In the genomic region with DNA sequence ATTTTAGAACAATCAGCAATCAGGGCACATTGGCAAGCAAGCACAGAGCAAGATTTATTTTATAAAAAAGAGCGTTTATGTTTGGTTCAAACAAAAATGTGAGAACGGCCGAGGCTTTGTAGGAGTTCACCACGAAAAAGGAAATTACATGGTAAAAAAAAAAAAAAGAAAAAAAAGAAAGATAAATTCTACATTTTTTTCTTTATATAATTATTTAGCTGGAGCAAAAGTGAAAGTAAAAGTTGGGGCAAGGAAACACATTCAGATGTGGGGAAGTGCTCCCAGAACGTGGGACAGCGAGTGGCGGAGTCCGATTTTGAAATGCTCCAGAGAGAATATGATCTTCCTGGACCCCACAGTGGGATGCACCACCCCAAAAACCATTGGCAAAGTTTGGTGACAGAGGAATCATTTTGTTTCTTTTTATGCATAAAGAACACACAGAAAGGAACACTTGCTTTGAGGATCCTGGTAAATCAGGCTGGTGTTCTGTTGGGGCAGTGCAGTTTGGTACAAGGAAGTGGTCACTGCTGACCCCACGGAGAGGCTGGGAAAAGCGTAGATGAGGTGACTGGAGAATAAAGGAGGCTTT, we compare ENCODE assay signal across 8 cellular contexts. TPM values are rescaled to one million over a fixed set of nuclear protein-coding genes. Genes with fewer than 3 reads are reported as not detected.
DNase-seq lines count a peak whose midpoint lies in the region; ATAC-seq and TF ChIP-seq lines count a peak whose summit lies in the region.

No MANE protein-coding gene starts in this region.

- peak overlapping the region; percentile 76 for H3K9ac ChIP-seq in iPS-20b (ENCODE audit: low read depth, low read length)
- H3K9ac ChIP-seq in subcutaneous abdominal adipose tissue (ENCODE audit: low read length in 5 of 5), result peak overlapping the region; percentile 33 to 79 (median 66)

- no peak overlapping the region for H3K27ac Mint-ChIP-seq in MCF 10A (ENCODE audit: low read depth, unreplicated experiment)
- peak overlapping the region; percentile 97 for H3K27ac Mint-ChIP-seq in activated naive CD8-positive, alpha-beta T cell

- H3K36me3 Mint-ChIP-seq in MCF 10A (ENCODE audit: insufficient read depth, unreplicated experiment), result no peaks in the 10 kb centered on the region
- no peaks in the 10 kb centered on the region for H3K36me3 Mint-ChIP-seq in activated naive CD8-positive, alpha-beta T cell

- ATAC-seq in GM21529 (IDR thresholded peaks at IDR 0.05; ENCODE audit: unreplicated experiment), result no peak

- H3K4me1 ChIP-seq in breast epithelium, result peaks cover 0 to 6% of the 10 kb centered on the region in 2 donors
- H3K4me1 ChIP-seq in iPS-20b (ENCODE audit: insufficient read depth, low read length), result no peaks in the 10 kb centered on the region
- peaks cover 0 to 23% (median 20%) of the 10 kb centered on the region in 5 donors for H3K4me1 ChIP-seq in subcutaneous abdominal adipose tissue (ENCODE audit: control insufficient read depth in 5 of 5, insufficient read depth in 5 of 5, low read length in 5 of 5)
- H3K4me1 ChIP-seq in A673 (ENCODE audit: insufficient read depth, low read length, poor library complexity, severe bottlenecking), result peaks cover 3% of the 10 kb centered on the region

- DNase-seq in breast epithelium (ENCODE audit: low spot score in 2 of 2) (no peak), MCF 10A (ENCODE audit: unreplicated experiment) (no peak), NCI-H524 (lab: John Stamatoyannopoulos, UW) (no peak), A673 (ENCODE audit: low spot score) (no peak)

- peaks cover 6% of the 10 kb centered on the region for H3K4me1 Mint-ChIP-seq in MCF 10A (ENCODE audit: insufficient read depth, unreplicated experiment)
- peaks cover 54% of the 10 kb centered on the region for H3K4me1 Mint-ChIP-seq in activated naive CD8-positive, alpha-beta T cell (ENCODE audit: low read depth)

- H3K27me3 Mint-ChIP-seq in MCF 10A (ENCODE audit: insufficient read depth, unreplicated experiment), result no peaks in the 10 kb centered on the region
- no peaks in the 10 kb centered on the region for H3K27me3 Mint-ChIP-seq in activated naive CD8-positive, alpha-beta T cell

- H3K9me3 ChIP-seq in breast epithelium (no peaks in the 10 kb centered on the region), iPS-20b (ENCODE audit: insufficient read depth, low read depth, low read length) (no peaks in the 10 kb centered on the region), subcutaneous abdominal adipose tissue (ENCODE audit: control insufficient read depth in 5 of 5, low read length in 5 of 5) (no peaks in the 10 kb centered on the region), A673 (ENCODE audit: low read depth, low read length, poor library complexity, severe bottlenecking) (no peaks in the 10 kb centered on the region)

- no peak overlapping the region for H3K4me3 Mint-ChIP-seq in MCF 10A (ENCODE audit: unreplicated experiment)
- H3K4me3 Mint-ChIP-seq in activated naive CD8-positive, alpha-beta T cell, result peak overlapping the region; percentile 93

- CTCF ChIA-PET in MCF 10A (lab: Yijun Ruan, JAX) (interaction anchor here (4.1 kb wide), 1 partner anchor 8 kb away, joined by 25 read pairs; no protein-coding TSS in a partner anchor), A673 (lab: Charles Lee) (interaction anchor here (0.7 kb wide), 1 partner anchor 20 kb away, joined by 5 read pairs; no protein-coding TSS in a partner anchor)

- POLR2A ChIA-PET in MCF 10A (lab: Yijun Ruan, JAX) (no interaction called here), A673 (lab: Charles Lee; ENCODE audit: low non-redundant PET) (no interaction called here)

- H3K27ac ChIP-seq in breast epithelium (peak overlapping the region; percentile 23 to 48), iPS-20b (ENCODE audit: low read length) (no peak overlapping the region), subcutaneous abdominal adipose tissue (ENCODE audit: low read depth, low read length) (peak overlapping the region; percentile 29), A673 (ENCODE audit: low read depth, low read length, poor library complexity, severe bottlenecking) (no peak overlapping the region)

- H3K9me3 Mint-ChIP-seq in MCF 10A (ENCODE audit: unreplicated experiment), result no peaks in the 10 kb centered on the region
- no peaks in the 10 kb centered on the region for H3K9me3 Mint-ChIP-seq in activated naive CD8-positive, alpha-beta T cell (ENCODE audit: low read depth)

- H3K27me3 ChIP-seq in breast epithelium (no peaks in the 10 kb centered on the region), iPS-20b (ENCODE audit: insufficient read depth, low read length) (no peaks in the 10 kb centered on the region), subcutaneous abdominal adipose tissue (ENCODE audit: control insufficient read depth in 5 of 5, insufficient read depth in 4 of 5, low read length in 5 of 5) (no peaks in the 10 kb centered on the region), A673 (replicated peaks; ENCODE audit: insufficient read depth, low read depth, low read length, poor library complexity) (no peaks in the 10 kb centered on the region)

- no peak for TF ChIP-seq CTCF in breast epithelium (IDR thresholded peaks at IDR 0.05)
- TF ChIP-seq CTCF in MCF 10A (IDR thresholded peaks at IDR 0.05; ENCODE audit: unreplicated experiment), result no peak
- no peak for TF ChIP-seq CTCF in A673 (conservative IDR thresholded peaks at IDR 0.05; ENCODE audit: low read depth, low read length)

- no peaks in the 10 kb centered on the region for H3K36me3 ChIP-seq in breast epithelium
- H3K36me3 ChIP-seq in iPS-20b (ENCODE audit: insufficient read depth, low read depth, low read length), result no peaks in the 10 kb centered on the region
- H3K36me3 ChIP-seq in subcutaneous abdominal adipose tissue (ENCODE audit: control insufficient read depth in 5 of 5, insufficient read depth in 5 of 5, low read length in 5 of 5), result no peaks in the 10 kb centered on the region
- no peaks in the 10 kb centered on the region for H3K36me3 ChIP-seq in A673 (ENCODE audit: insufficient read depth, low read length, poor library complexity, severe bottlenecking)

- BruUV-seq in MCF 10A (replicated peaks; lab: Mats Ljungman, UMichigan) (no TSS peak), A673 (replicated peaks; lab: Mats Ljungman, UMichigan) (no TSS peak)

- H3K4me3 ChIP-seq in breast epithelium, result peak overlapping the region; percentile 44 to 63 (median 45)
- H3K4me3 ChIP-seq in iPS-20b (ENCODE audit: low read length), result peak overlapping the region; percentile 65
- H3K4me3 ChIP-seq in subcutaneous abdominal adipose tissue (ENCODE audit: low read depth in 1 of 5, low read length in 5 of 5), result peak overlapping the region; percentile 63 to 89 (median 75)
- H3K4me3 ChIP-seq in A673 (ENCODE audit: low read depth, low read length, poor library complexity, severe bottlenecking), result no peak overlapping the region

- intact Hi-C loops in breast epithelium (cut with DNase I; ENCODE audit: low total_unique reads), result loop anchor here (10.0 kb wide), 1 partner anchor 163 kb away; no protein-coding TSS in a partner anchor
- intact Hi-C loops in MCF 10A (cut with micrococcal nuclease), result no loop called here
- intact Hi-C loops in A673 (cut with micrococcal nuclease; ENCODE audit: unreplicated experiment), result no loop called here

- no peak for TF ChIP-seq POLR2A in breast epithelium (IDR thresholded peaks at IDR 0.05)

RNA-seq across cellular contexts. Expression of a gene that starts 16.3 kb away (rescaled TPM):
- total RNA-seq in breast epithelium (100 to 1,000 TPM; 161 to 234 (median 170) TPM), MCF 10A (2022) (147 and 196 TPM in 2 replicates), A673 (2021) (254 and 255 TPM in 2 replicates)

Comparison
In these comparisons a context has a peak if more than half of its experiments do, and no peak if none do; other contexts are left out.
1. H3K27ac ChIP-seq: peak in breast epithelium (2 of 2) and subcutaneous abdominal adipose tissue (single experiment); none in iPS-20b (single experiment) and A673 (single experiment).